ENCODE assay signal across 8 cellular contexts in the genomic region with DNA sequence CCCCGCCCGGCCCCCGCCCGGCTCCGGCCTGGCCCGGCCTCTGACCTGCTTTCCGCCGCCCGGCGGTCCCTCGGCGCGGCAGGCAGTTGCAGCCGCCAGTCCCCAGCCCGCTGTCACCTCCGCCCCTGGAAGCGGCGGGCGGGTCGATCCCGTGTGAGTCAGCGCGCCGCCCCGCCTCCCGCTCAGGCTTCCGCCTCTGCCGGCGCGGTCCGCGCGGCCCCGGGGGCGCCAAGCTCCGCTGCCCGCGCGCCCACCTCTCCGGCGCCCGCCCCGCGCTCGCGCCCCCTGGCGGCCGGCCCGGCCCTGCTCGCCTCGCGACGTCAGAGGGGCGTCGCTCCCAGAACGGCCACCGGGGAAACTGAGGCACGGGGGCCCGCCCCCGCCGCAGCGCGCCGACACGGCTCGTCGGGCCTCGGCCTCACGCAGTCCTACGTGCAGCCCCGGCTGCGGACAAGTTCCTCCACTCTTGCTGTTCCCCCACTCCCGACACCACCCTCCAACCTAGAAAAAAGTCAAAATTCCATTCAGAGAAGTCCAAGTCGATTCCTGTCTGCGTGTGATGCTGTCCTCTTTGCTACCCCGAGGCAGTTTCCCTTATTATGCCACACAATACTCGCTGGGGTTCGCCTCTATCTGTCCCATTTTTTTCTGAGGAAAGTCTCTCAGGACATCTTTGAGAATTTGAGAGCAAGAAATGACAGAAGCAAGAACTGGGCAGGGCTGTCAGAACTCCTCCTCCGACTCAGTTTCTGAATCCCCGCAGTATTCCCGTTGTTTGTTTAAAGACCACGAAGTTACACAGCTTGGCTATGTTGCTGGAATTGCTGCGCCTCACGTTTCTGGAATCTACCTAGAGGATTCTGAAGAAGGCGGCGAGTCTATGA. TPM values are rescaled to one million over a fixed set of nuclear protein-coding genes. Genes with fewer than 3 reads are reported as not detected.
DNase-seq lines count a peak whose midpoint lies in the region; ATAC-seq and TF ChIP-seq lines count a peak whose summit lies in the region.

A gene with protein sequence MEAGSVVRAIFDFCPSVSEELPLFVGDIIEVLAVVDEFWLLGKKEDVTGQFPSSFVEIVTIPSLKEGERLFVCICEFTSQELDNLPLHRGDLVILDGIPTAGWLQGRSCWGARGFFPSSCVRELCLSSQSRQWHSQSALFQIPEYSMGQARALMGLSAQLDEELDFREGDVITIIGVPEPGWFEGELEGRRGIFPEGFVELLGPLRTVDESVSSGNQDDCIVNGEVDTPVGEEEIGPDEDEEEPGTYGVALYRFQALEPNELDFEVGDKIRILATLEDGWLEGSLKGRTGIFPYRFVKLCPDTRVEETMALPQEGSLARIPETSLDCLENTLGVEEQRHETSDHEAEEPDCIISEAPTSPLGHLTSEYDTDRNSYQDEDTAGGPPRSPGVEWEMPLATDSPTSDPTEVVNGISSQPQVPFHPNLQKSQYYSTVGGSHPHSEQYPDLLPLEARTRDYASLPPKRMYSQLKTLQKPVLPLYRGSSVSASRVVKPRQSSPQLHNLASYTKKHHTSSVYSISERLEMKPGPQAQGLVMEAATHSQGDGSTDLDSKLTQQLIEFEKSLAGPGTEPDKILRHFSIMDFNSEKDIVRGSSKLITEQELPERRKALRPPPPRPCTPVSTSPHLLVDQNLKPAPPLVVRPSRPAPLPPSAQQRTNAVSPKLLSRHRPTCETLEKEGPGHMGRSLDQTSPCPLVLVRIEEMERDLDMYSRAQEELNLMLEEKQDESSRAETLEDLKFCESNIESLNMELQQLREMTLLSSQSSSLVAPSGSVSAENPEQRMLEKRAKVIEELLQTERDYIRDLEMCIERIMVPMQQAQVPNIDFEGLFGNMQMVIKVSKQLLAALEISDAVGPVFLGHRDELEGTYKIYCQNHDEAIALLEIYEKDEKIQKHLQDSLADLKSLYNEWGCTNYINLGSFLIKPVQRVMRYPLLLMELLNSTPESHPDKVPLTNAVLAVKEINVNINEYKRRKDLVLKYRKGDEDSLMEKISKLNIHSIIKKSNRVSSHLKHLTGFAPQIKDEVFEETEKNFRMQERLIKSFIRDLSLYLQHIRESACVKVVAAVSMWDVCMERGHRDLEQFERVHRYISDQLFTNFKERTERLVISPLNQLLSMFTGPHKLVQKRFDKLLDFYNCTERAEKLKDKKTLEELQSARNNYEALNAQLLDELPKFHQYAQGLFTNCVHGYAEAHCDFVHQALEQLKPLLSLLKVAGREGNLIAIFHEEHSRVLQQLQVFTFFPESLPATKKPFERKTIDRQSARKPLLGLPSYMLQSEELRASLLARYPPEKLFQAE (N-terminal part only) (minus strand): TSS at position 155 of the 884 bp plus-strand sequence. CDS start 37,823 bp downstream, outside the sequence.

- H3K9ac ChIP-seq in liver (ENCODE audit: low read depth in 1 of 2, low read length in 2 of 2), result peak within 1 kb of the TSS; percentile 79 to 84

- H3K4me3 ChIP-seq in AG04450 (ENCODE audit: low read depth, low read length) (peak within 1 kb of the TSS; percentile 94), liver (ENCODE audit: low read depth in 1 of 3, low read length in 3 of 3) (peak within 1 kb of the TSS; percentile 75 to 97 (median 86))

- H3K36me3 ChIP-seq in liver (ENCODE audit: control insufficient read depth in 4 of 4, insufficient read depth in 3 of 4, low read depth in 1 of 4, low read length in 3 of 4), result no peaks in the 10 kb centered on the region

- CTCF ChIA-PET in AG04450 (lab: Charles Lee), result interaction anchor here (0.5 to 5.2 kb wide), 25 partner anchors 12 to 526 kb away, joined by 3 to 37 read pairs (median 4); a partner anchor contains a TSS

- ATAC-seq in GM18519 (IDR thresholded peaks at IDR 0.05; ENCODE audit: low FRiP score, unreplicated experiment) (peak; percentile 40), HG03039 (IDR thresholded peaks at IDR 0.05; ENCODE audit: unreplicated experiment) (peak; percentile 75)

- peak within 1 kb of the TSS; percentile 62 for H3K27ac ChIP-seq in AG04450 (ENCODE audit: low read depth, low read length)
- H3K27ac ChIP-seq in liver (ENCODE audit: low read depth in 1 of 2, low read length in 2 of 2), result peak within 1 kb of the TSS; percentile 75 to 80

- no peak for TF ChIP-seq RAD21 in liver (IDR thresholded peaks at IDR 0.05)

- H3K27me3 ChIP-seq in AG04450 (ENCODE audit: control insufficient read depth, insufficient read depth, low read length), result no peaks in the 10 kb centered on the region
- H3K27me3 ChIP-seq in liver (ENCODE audit: control insufficient read depth in 4 of 4, insufficient read depth in 4 of 4, low read length in 3 of 4), result no peaks in the 10 kb centered on the region

- DNase-seq in AG04450 (ENCODE audit: low read depth, low spot score) (no peak), NCI-H345 treated with DMSO at 0.1 percent for 48 hours (lab: John Stamatoyannopoulos, UW; ENCODE audit: unreplicated experiment) (peak; percentile 22), dermis microvascular lymphatic vessel endothelial cell (ENCODE audit: low read depth in 2 of 2) (peak; percentile 51 to 92)
- DNase-seq in activated CD4-positive, alpha-beta T cell treated with anti-CD3 and anti-CD28 coated beads, Interleukin-2, amount 50 U/mL, for 24 hours (ENCODE audit: low read depth in 1 of 2, low spot score in 1 of 2), result peak; percentile 57 to 66
- peak; percentile 86 for DNase-seq in stimulated activated CD4-positive, alpha-beta T cell treated with anti-CD3 and anti-CD28 coated beads, Interleukin-4, amount 100 ng/mL, for 1 hour

- 3% methylated on average over 86 of the region's 86 CpGs for WGBS in liver

- POLR2A ChIA-PET in AG04450 (lab: Yijun Ruan, JAX), result interaction anchor here (1.5 to 1.8 kb wide), 3 partner anchors 33 to 104 kb away, joined by 3 to 6 read pairs (median 5); no protein-coding TSS in a partner anchor

- H3K4me1 ChIP-seq in liver (ENCODE audit: control insufficient read depth in 4 of 4, insufficient read depth in 4 of 4, low read length in 3 of 4), result peaks cover 6 to 39% (median 29%) of the 10 kb centered on the region in 4 donors

- H3K9me3 ChIP-seq in AG04450 (ENCODE audit: control insufficient read depth, insufficient read depth, low read length) (no peaks in the 10 kb centered on the region; the same call in 1 of the 2 replicates), liver (ENCODE audit: control insufficient read depth in 4 of 4, low read length in 3 of 4) (no peaks in the 10 kb centered on the region)

- TF ChIP-seq CTCF in AG04450 (IDR thresholded peaks at IDR 0.05; ENCODE audit: low read depth, low read length) (no peak; the same call in 1 of the 2 replicates), liver (IDR thresholded peaks at IDR 0.05; ENCODE audit: low read depth, low read length, missing input control) (peak; percentile 57)

TF ChIP-seq in liver, 16 proteins besides CTCF, POLR2A, EP300 and RAD21:
- TF ChIP-seq, protein P1, sequence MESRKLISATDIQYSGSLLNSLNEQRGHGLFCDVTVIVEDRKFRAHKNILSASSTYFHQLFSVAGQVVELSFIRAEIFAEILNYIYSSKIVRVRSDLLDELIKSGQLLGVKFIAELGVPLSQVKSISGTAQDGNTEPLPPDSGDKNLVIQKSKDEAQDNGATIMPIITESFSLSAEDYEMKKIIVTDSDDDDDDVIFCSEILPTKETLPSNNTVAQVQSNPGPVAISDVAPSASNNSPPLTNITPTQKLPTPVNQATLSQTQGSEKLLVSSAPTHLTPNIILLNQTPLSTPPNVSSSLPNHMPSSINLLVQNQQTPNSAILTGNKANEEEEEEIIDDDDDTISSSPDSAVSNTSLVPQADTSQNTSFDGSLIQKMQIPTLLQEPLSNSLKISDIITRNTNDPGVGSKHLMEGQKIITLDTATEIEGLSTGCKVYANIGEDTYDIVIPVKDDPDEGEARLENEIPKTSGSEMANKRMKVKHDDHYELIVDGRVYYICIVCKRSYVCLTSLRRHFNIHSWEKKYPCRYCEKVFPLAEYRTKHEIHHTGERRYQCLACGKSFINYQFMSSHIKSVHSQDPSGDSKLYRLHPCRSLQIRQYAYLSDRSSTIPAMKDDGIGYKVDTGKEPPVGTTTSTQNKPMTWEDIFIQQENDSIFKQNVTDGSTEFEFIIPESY (IDR thresholded peaks at IDR 0.05), result no peak
TF ChIP-seq in liver: peak in this region for 0.

RNA-seq across cellular contexts. Expression of the gene that starts here (rescaled TPM):
- polyA plus RNA-seq in AG04450 (2011; rRNA removed), result 16.1 and 18.2 TPM in 2 replicates
- polyA minus RNA-seq in AG04450 (2011; rRNA and poly(A)+ RNA removed), result 21.2 and 24.0 TPM in 2 replicates
- total RNA-seq in dermis microvascular lymphatic vessel endothelial cell, result 21.3 and 38.4 TPM in 2 replicates
- 10 to 100 TPM in 1 of 2 donors, 1 to 10 TPM in 1; 3.8 to 12.6 TPM for total RNA-seq in liver
- polyA plus RNA-seq in liver, result 1 to 10 TPM; 4.2 to 6.4 TPM
